1 cellular context compared by ENCODE assay signal in genomic region chr13:110915057-110915873, GRCh38.
TF ChIP-seq lines count a peak whose summit lies in the region.

ANKRD10 (minus strand) TSS chr13:110915069; CDS start chr13:110914934, 135 bp downstream.

TF ChIP-seq in HepG2, 621 proteins besides CTCF, POLR2A, EP300 and RAD21 (continued from another document and continues in another):
- no peak; the same call in 1 of the 2 replicates for TF ChIP-seq TERF1 (CRISPR knock-in tag; IDR thresholded peaks at IDR 0.05)
- TF ChIP-seq ZFP91 (CRISPR knock-in tag; IDR thresholded peaks at IDR 0.05; ENCODE audit: borderline replicate concordance), result no peak
- TF ChIP-seq CSRNP2 (CRISPR knock-in tag; conservative IDR thresholded peaks at IDR 0.05; ENCODE audit: low read depth), result no peak
- TF ChIP-seq ZNF597 (CRISPR knock-in tag; IDR thresholded peaks at IDR 0.05), result no peak
- TF ChIP-seq NFATC3 (CRISPR knock-in tag; IDR thresholded peaks at IDR 0.05), result no peak
- TF ChIP-seq ZNF704 (CRISPR knock-in tag; IDR thresholded peaks at IDR 0.05; ENCODE audit: borderline replicate concordance), result no peak
- TF ChIP-seq MTA3 (CRISPR knock-in tag; IDR thresholded peaks at IDR 0.05), result no peak
- TF ChIP-seq ZFX (CRISPR knock-in tag; IDR thresholded peaks at IDR 0.05; ENCODE audit: low read depth), result peak; percentile 80
- TF ChIP-seq POLR2AphosphoS2 (IDR thresholded peaks at IDR 0.05; ENCODE audit: low read depth, low read length), result no peak
- peak in 1 of 2 experiments; percentile 68 for TF ChIP-seq HMGXB4 (CRISPR knock-in tag; IDR thresholded peaks at IDR 0.05; ENCODE audit: borderline replicate concordance in 1 of 2, low read depth in 1 of 2)
- no peak for TF ChIP-seq ZBTB25 (CRISPR knock-in tag; IDR thresholded peaks at IDR 0.05)
- no peak for TF ChIP-seq KDM3A (CRISPR knock-in tag; IDR thresholded peaks at IDR 0.05; ENCODE audit: low read depth)
- TF ChIP-seq ISL2 (CRISPR knock-in tag; IDR thresholded peaks at IDR 0.05), result peak; percentile 7; the same call in 1 of the 2 replicates
- TF ChIP-seq CCAR2 (optimal IDR thresholded peaks at IDR 0.05; ENCODE audit: low read depth, low read length), result no peak
- TF ChIP-seq YEATS4 (CRISPR knock-in tag; IDR thresholded peaks at IDR 0.05; ENCODE audit: borderline replicate concordance), result 0 out of 2 replicates have a peak, but pooled peaks have one; percentile 66
- no peak; the same call in 1 of the 2 replicates for TF ChIP-seq SIN3B (IDR thresholded peaks at IDR 0.05; ENCODE audit: low read length)
- TF ChIP-seq HMGXB3 (CRISPR knock-in tag; IDR thresholded peaks at IDR 0.05; ENCODE audit: borderline replicate concordance), result no peak
- no peak for TF ChIP-seq ZNF564 (CRISPR knock-in tag; IDR thresholded peaks at IDR 0.05)
- no peak for TF ChIP-seq ATF5 (CRISPR knock-in tag; IDR thresholded peaks at IDR 0.05; ENCODE audit: low read depth)
- peak; percentile 85 for TF ChIP-seq GABPB1 (CRISPR knock-in tag; IDR thresholded peaks at IDR 0.05)
- peak; percentile 46 for TF ChIP-seq SKI (IDR thresholded peaks at IDR 0.05; ENCODE audit: partially characterized antibody)
- no peak for TF ChIP-seq ZNF329 (CRISPR knock-in tag; IDR thresholded peaks at IDR 0.05; ENCODE audit: low read depth)
- TF ChIP-seq AFF4 (CRISPR knock-in tag; IDR thresholded peaks at IDR 0.05), result no peak; the same call in 1 of the 2 replicates
- no peak for TF ChIP-seq ZNF224 (CRISPR knock-in tag; IDR thresholded peaks at IDR 0.05)
- no peak for TF ChIP-seq CEBPZ (IDR thresholded peaks at IDR 0.05; ENCODE audit: low read length)
- TF ChIP-seq ZNF225 (CRISPR knock-in tag; IDR thresholded peaks at IDR 0.05), result no peak
- TF ChIP-seq GTF3A (CRISPR knock-in tag; conservative IDR thresholded peaks at IDR 0.05), result no peak
- no peak for TF ChIP-seq MZF1 (CRISPR knock-in tag; IDR thresholded peaks at IDR 0.05; ENCODE audit: borderline replicate concordance)
- TF ChIP-seq ZNF570 (CRISPR knock-in tag; IDR thresholded peaks at IDR 0.05; ENCODE audit: borderline replicate concordance), result no peak
- TF ChIP-seq HIVEP1 (CRISPR knock-in tag; IDR thresholded peaks at IDR 0.05), result peak; percentile 51; the same call in 1 of the 2 replicates
- no peak for TF ChIP-seq PAWR (CRISPR knock-in tag; IDR thresholded peaks at IDR 0.05; ENCODE audit: borderline replicate concordance)
- no peak for TF ChIP-seq EHMT2 (IDR thresholded peaks at IDR 0.05; ENCODE audit: borderline replicate concordance, low read depth, low read length)
- no peak for TF ChIP-seq DNMT3B (CRISPR knock-in tag; conservative IDR thresholded peaks at IDR 0.05)
- no peak for TF ChIP-seq SIX4 (CRISPR knock-in tag; IDR thresholded peaks at IDR 0.05)
- TF ChIP-seq SUZ12 (IDR thresholded peaks at IDR 0.05; ENCODE audit: low read depth, low read length), result no peak
